In genomic region chr13:99559560-99559959, GRCh38 we compare ENCODE assay signal across 19 cellular contexts.
"Had no signal": no experiment of that assay in that cellular context is flagged by ENCODE, and none has a peak within 500 bp of the region (broad histone marks: within the 10 kb centered on the region; RNA-seq: fewer than 3 reads in every experiment).

No MANE protein-coding gene starts in this region.

- H3K4me3 Mint-ChIP-seq: activated CD8-positive, alpha-beta T cell treated with anti-CD3 and anti-CD28 coated beads, Interleukin-2, amount 10 ng/mL, durations not matched to agents 7 days and 5 days; activated naive CD8-positive, alpha-beta T cell treated with anti-CD3 and anti-CD28 coated beads, Interleukin-2, amount 10 ng/mL, durations not matched to agents 7 days and 5 days; activated T-cell treated with anti-CD3 and anti-CD28 coated beads, Interleukin-2, amount 50 U/mL, for 24 hours; nephron; stimulated activated naive CD8-positive, alpha-beta T cell treated with anti-CD3 and anti-CD28 coated beads, Interleukin-15, Interleukin-2, amounts not matched to agents 100 ng/mL and 50 ng/mL, for 24 hours had no signal

- H3K27me3 Mint-ChIP-seq: activated naive CD8-positive, alpha-beta T cell treated with anti-CD3 and anti-CD28 coated beads, Interleukin-2, amount 10 ng/mL, durations not matched to agents 7 days and 5 days; activated T-cell treated with anti-CD3 and anti-CD28 coated beads, Interleukin-2, amount 50 U/mL, for 24 hours; stimulated activated naive CD8-positive, alpha-beta T cell treated with anti-CD3 and anti-CD28 coated beads, Interleukin-15, Interleukin-2, amounts not matched to agents 100 ng/mL and 50 ng/mL, for 24 hours had no signal

- DNase-seq: activated CD4-positive, alpha-beta T cell treated with anti-CD3 and anti-CD28 coated beads for 1 hour; activated CD4-positive, alpha-beta T cell treated with anti-CD3 and anti-CD28 coated beads, Interleukin-2, amount 50 U/mL, for 1 hour; activated CD8-positive, alpha-beta T cell treated with anti-CD3 and anti-CD28 coated beads, Interleukin-2, amount 10 ng/mL, durations not matched to agents 7 days and 5 days; activated naive CD4-positive, alpha-beta T cell treated with Interleukin-2 at 50 U/mL for 16 hours; activated naive CD8-positive, alpha-beta T cell treated with anti-CD3 and anti-CD28 coated beads, Interleukin-2, amount 10 ng/mL, durations not matched to agents 7 days and 5 days; activated T-cell treated with anti-CD3 and anti-CD28 coated beads, Interleukin-2, amount 50 U/mL, for 24 hours; amygdala; cerebellar nuclear complex; foreskin keratinocyte; left lung; midbrain; ovary; stimulated activated CD4-positive, alpha-beta T cell treated with anti-CD3 and anti-CD28 coated beads, Interleukin-12 subunit alpha, Interleukin-12 subunit beta, amount 100 ng/mL, for 4 hours; stimulated activated CD4-positive, alpha-beta T cell treated with anti-CD3 and anti-CD28 coated beads, Interleukin-4, amount 100 ng/mL, for 4 hours; T-helper 1 cell; tibial artery; WERI-Rb-1 had no signal

- H3K4me1 Mint-ChIP-seq: activated naive CD8-positive, alpha-beta T cell treated with anti-CD3 and anti-CD28 coated beads, Interleukin-2, amount 10 ng/mL, durations not matched to agents 7 days and 5 days; nephron had no signal

- H3K9me3 Mint-ChIP-seq: activated naive CD8-positive, alpha-beta T cell treated with anti-CD3 and anti-CD28 coated beads, Interleukin-2, amount 10 ng/mL, durations not matched to agents 7 days and 5 days; activated T-cell treated with anti-CD3 and anti-CD28 coated beads, Interleukin-2, amount 50 U/mL, for 24 hours; nephron; stimulated activated naive CD8-positive, alpha-beta T cell treated with anti-CD3 and anti-CD28 coated beads, Interleukin-15, Interleukin-2, amounts not matched to agents 100 ng/mL and 50 ng/mL, for 24 hours had no signal

- ATAC-seq: activated CD8-positive, alpha-beta T cell treated with anti-CD3 and anti-CD28 coated beads, Interleukin-2, amount 10 ng/mL, durations not matched to agents 7 days and 5 days; foreskin keratinocyte; left lung had no signal

- H3K27ac Mint-ChIP-seq: activated CD8-positive, alpha-beta T cell treated with anti-CD3 and anti-CD28 coated beads, Interleukin-2, amount 10 ng/mL, durations not matched to agents 7 days and 5 days; activated naive CD8-positive, alpha-beta T cell treated with anti-CD3 and anti-CD28 coated beads, Interleukin-2, amount 10 ng/mL, durations not matched to agents 7 days and 5 days; activated T-cell treated with anti-CD3 and anti-CD28 coated beads, Interleukin-2, amount 50 U/mL, for 24 hours; nephron; stimulated activated naive CD8-positive, alpha-beta T cell treated with anti-CD3 and anti-CD28 coated beads, Interleukin-15, Interleukin-2, amounts not matched to agents 100 ng/mL and 50 ng/mL, for 24 hours had no signal
